ENCODE assay signal across 1 cellular context in genomic region chr18:74083071-74083954, GRCh38.
TF ChIP-seq lines count a peak whose summit lies in the region.

No MANE protein-coding gene starts in this region.

TF ChIP-seq in H1, 55 proteins besides CTCF, POLR2A, EP300 and RAD21 (continued from another document):
- TF ChIP-seq BACH1 (IDR thresholded peaks at IDR 0.05; ENCODE audit: low read length) (no peak), TBP (IDR thresholded peaks at IDR 0.05; ENCODE audit: low read depth, low read length) (no peak), CTBP2 (IDR thresholded peaks at IDR 0.05; ENCODE audit: borderline replicate concordance, insufficient read depth, insufficient read length, low read length) (no peak), ATF3 (IDR thresholded peaks at IDR 0.05; ENCODE audit: insufficient read depth, low read depth, low read length) (no peak), TAF1 (IDR thresholded peaks at IDR 0.05; ENCODE audit: low read depth, low read length) (no peak), KDM5A (IDR thresholded peaks at IDR 0.05; ENCODE audit: low read length) (no peak), KDM1A (IDR thresholded peaks at IDR 0.05; ENCODE audit: borderline replicate concordance, low read length) (no peak), SIN3A (conservative IDR thresholded peaks at IDR 0.05 in 1 of 2, IDR thresholded peaks at IDR 0.05 in 1 of 2; ENCODE audit: low read depth in 1 of 2, low read length in 2 of 2) (no peak), E2F6 (IDR thresholded peaks at IDR 0.05) (no peak)
- TF ChIP-seq, protein P1, sequence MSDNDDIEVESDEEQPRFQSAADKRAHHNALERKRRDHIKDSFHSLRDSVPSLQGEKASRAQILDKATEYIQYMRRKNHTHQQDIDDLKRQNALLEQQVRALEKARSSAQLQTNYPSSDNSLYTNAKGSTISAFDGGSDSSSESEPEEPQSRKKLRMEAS (IDR thresholded peaks at IDR 0.05) = no peak
TF ChIP-seq in H1: peak in this region for 0.
